22 cellular contexts compared by ENCODE assay signal in genomic region chr2:234661849-234662248, GRCh38.
DNase-seq lines count a peak whose midpoint lies in the region; ATAC-seq and TF ChIP-seq lines count a peak whose summit lies in the region.
"Had no signal": no experiment of that assay in that cellular context is flagged by ENCODE, and none has a peak within 500 bp of the region (broad histone marks: within the 10 kb centered on the region; RNA-seq: fewer than 3 reads in every experiment).

No MANE protein-coding gene starts in this region.

- ATAC-seq in GM23338, result no peak
- ATAC-seq in stimulated activated memory B cell treated with anti-CD40 and anti-IgM and Interleukin-4, amounts not matched to agents 10 μg/mL and 1 μg/mL and 100 μg/mL, for 72 hours, result peak; percentile 8
- ATAC-seq: A549, HCT116 had no signal

- no peaks in the 10 kb centered on the region for H4K20me1 ChIP-seq in GM23338 (replicated peaks; ENCODE audit: insufficient read depth)
- H4K20me1 ChIP-seq: BLaER1 treated with 17β-estradiol and CSF1 and Interleukin-3, amounts not matched to agents 10 nM and 100 nM had no signal

- H3K4me1 Mint-ChIP-seq in GM23338 (no peaks in the 10 kb centered on the region), neural crest cell (peaks cover 7% of the 10 kb centered on the region)
- H3K4me1 Mint-ChIP-seq in stimulated activated memory B cell treated with anti-CD40 and anti-IgM and Interleukin-4, amounts not matched to agents 10 μg/mL and 1 μg/mL and 100 μg/mL, for 72 hours, result no peaks in the 10 kb centered on the region
- H3K4me1 Mint-ChIP-seq: CD14-positive monocyte; CD8-positive, alpha-beta memory T cell had no signal

- H3K27me3 Mint-ChIP-seq in GM23338 (ENCODE audit: insufficient read depth, low read depth, poor library complexity), result no peaks in the 10 kb centered on the region
- peaks cover 3% of the 10 kb centered on the region for H3K27me3 Mint-ChIP-seq in neural crest cell (ENCODE audit: low read depth)
- peaks cover 19% of the 10 kb centered on the region for H3K27me3 Mint-ChIP-seq in stimulated activated memory B cell treated with anti-CD40 and anti-IgM and Interleukin-4, amounts not matched to agents 10 μg/mL and 1 μg/mL and 100 μg/mL, for 72 hours

- H3F3A ChIP-seq in GM23338 (replicated peaks; ENCODE audit: low read depth), result no peaks in the 10 kb centered on the region

- no peak overlapping the region for H3K27ac ChIP-seq in GM23338 (ENCODE audit: low read depth)
- peak overlapping the region; percentile 88 for H3K27ac ChIP-seq in WERI-Rb-1
- H3K27ac ChIP-seq in right atrium auricular region, result no peak overlapping the region
- H3K27ac ChIP-seq: A549; BLaER1 treated with 17β-estradiol and CSF1 and Interleukin-3, amounts not matched to agents 10 nM and 100 nM; GM23248 had no signal

- H3K36me3 Mint-ChIP-seq in GM23338 (ENCODE audit: low read depth), result peaks cover 31% of the 10 kb centered on the region
- H3K36me3 Mint-ChIP-seq in neural crest cell (ENCODE audit: low read depth), result peaks cover 19% of the 10 kb centered on the region
- H3K36me3 Mint-ChIP-seq in stimulated activated memory B cell treated with anti-CD40 and anti-IgM and Interleukin-4, amounts not matched to agents 10 μg/mL and 1 μg/mL and 100 μg/mL, for 72 hours, result no peaks in the 10 kb centered on the region
- H3K36me3 Mint-ChIP-seq: CD14-positive monocyte; CD8-positive, alpha-beta memory T cell had no signal

- H3K9me3 Mint-ChIP-seq in GM23338 (peaks cover 49% of the 10 kb centered on the region), neural crest cell (peaks cover 24% of the 10 kb centered on the region)
- peaks cover 17% of the 10 kb centered on the region for H3K9me3 Mint-ChIP-seq in stimulated activated memory B cell treated with anti-CD40 and anti-IgM and Interleukin-4, amounts not matched to agents 10 μg/mL and 1 μg/mL and 100 μg/mL, for 72 hours

- in situ Hi-C loops in G401 (cut with HindIII; ENCODE audit: low sequenced_read_pairs), result no loop called here

- no peak overlapping the region for H3K4me2 ChIP-seq in GM23338
- H3K4me2 ChIP-seq: A549; BLaER1 treated with 17β-estradiol and CSF1 and Interleukin-3, amounts not matched to agents 10 nM and 100 nM had no signal

- H3K4me1 ChIP-seq in GM23338 (ENCODE audit: insufficient read depth), result no peaks in the 10 kb centered on the region
- H3K4me1 ChIP-seq in right atrium auricular region, result no peaks in the 10 kb centered on the region
- H3K4me1 ChIP-seq: A549; BE2C; BLaER1 treated with 17β-estradiol and CSF1 and Interleukin-3, amounts not matched to agents 10 nM and 100 nM had no signal

- H3K4me3 ChIP-seq in GM23338 (no peak overlapping the region), WERI-Rb-1 (ENCODE audit: low read depth, low read length) (no peak overlapping the region), right atrium auricular region (no peak overlapping the region)
- H3K4me3 ChIP-seq: A549; BLaER1 treated with 17β-estradiol and CSF1 and Interleukin-3, amounts not matched to agents 10 nM and 100 nM; GM23248 had no signal

- H3K36me3 ChIP-seq in GM23338 (ENCODE audit: insufficient read depth), result 0 out of 2 replicates have a peak, but pooled peaks cover 3% of the 10 kb centered on the region
- H3K36me3 ChIP-seq in WERI-Rb-1, result no peaks in the 10 kb centered on the region
- H3K36me3 ChIP-seq in right atrium auricular region, result no peaks in the 10 kb centered on the region
- H3K36me3 ChIP-seq: BE2C; BLaER1 treated with 17β-estradiol and CSF1 and Interleukin-3, amounts not matched to agents 10 nM and 100 nM had no signal

- no peaks in the 10 kb centered on the region for H3K79me2 ChIP-seq in GM23338 (replicated peaks; ENCODE audit: insufficient read depth)

- H2AFZ ChIP-seq in GM23338, result 0 out of 2 replicates have a peak overlapping the region, but pooled peaks have one; percentile 56
- H2AFZ ChIP-seq: GM23248 had no signal

- H3K4me3 Mint-ChIP-seq in GM23338 (no peak overlapping the region), neural crest cell (no peak overlapping the region)
- no peak overlapping the region for H3K4me3 Mint-ChIP-seq in stimulated activated memory B cell treated with anti-CD40 and anti-IgM and Interleukin-4, amounts not matched to agents 10 μg/mL and 1 μg/mL and 100 μg/mL, for 72 hours
- H3K4me3 Mint-ChIP-seq: CD14-positive monocyte; CD4-positive, alpha-beta T cell; CD8-positive, alpha-beta memory T cell; H9 had no signal

- peaks cover 22% of the 10 kb centered on the region for H3K9me3 ChIP-seq in WERI-Rb-1 (ENCODE audit: severe bottlenecking)
- H3K9me3 ChIP-seq in right atrium auricular region, result peaks cover 0 to 16% of the 10 kb centered on the region in 2 donors
- H3K9me3 ChIP-seq: A549 had no signal

- TF ChIP-seq CTCF in GM23338 (conservative IDR thresholded peaks at IDR 0.05; ENCODE audit: low read depth in 2 of 2), result no peak
- no peak for TF ChIP-seq CTCF in WERI-Rb-1 (IDR thresholded peaks at IDR 0.05; ENCODE audit: low read depth, low read length)
- no peak for TF ChIP-seq CTCF in neural crest cell (conservative IDR thresholded peaks at IDR 0.05)
- TF ChIP-seq CTCF in right atrium auricular region (IDR thresholded peaks at IDR 0.05), result no peak

- DNase-seq in GM23338 (ENCODE audit: low spot score) (no peak), WERI-Rb-1 (no peak), neural crest cell (ENCODE audit: low read depth, low spot score) (no peak), right atrium auricular region (ENCODE audit: low spot score) (no peak), G401 (ENCODE audit: low spot score) (no peak)
- no peak for DNase-seq in activated naive CD4-positive, alpha-beta T cell (lab: John Stamatoyannopoulos, UW)
- DNase-seq: 8988T; ACHN; AML-193; BE2C; CD4-positive, alpha-beta T cell; CD8-positive, alpha-beta memory T cell; DMS79; EL; GF-D8; GM23248; H9 had no signal

- H3K9me2 ChIP-seq in GM23338 (ENCODE audit: insufficient read depth), result no peaks in the 10 kb centered on the region

- H3K27ac Mint-ChIP-seq in GM23338, result no peak overlapping the region
- peak overlapping the region; percentile 48 for H3K27ac Mint-ChIP-seq in neural crest cell (ENCODE audit: unreplicated experiment)
- no peak overlapping the region for H3K27ac Mint-ChIP-seq in stimulated activated memory B cell treated with anti-CD40 and anti-IgM and Interleukin-4, amounts not matched to agents 10 μg/mL and 1 μg/mL and 100 μg/mL, for 72 hours
- H3K27ac Mint-ChIP-seq: CD14-positive monocyte; CD4-positive, alpha-beta T cell; CD8-positive, alpha-beta memory T cell; H9 had no signal

- H3K27me3 ChIP-seq in GM23338 (ENCODE audit: insufficient read depth) (no peaks in the 10 kb centered on the region), WERI-Rb-1 (ENCODE audit: insufficient read depth, low read depth, severe bottlenecking) (no peaks in the 10 kb centered on the region), right atrium auricular region (no peaks in the 10 kb centered on the region)
- H3K27me3 ChIP-seq: BE2C; BLaER1 treated with 17β-estradiol and CSF1 and Interleukin-3, amounts not matched to agents 10 nM and 100 nM had no signal
